In the genomic region with DNA sequence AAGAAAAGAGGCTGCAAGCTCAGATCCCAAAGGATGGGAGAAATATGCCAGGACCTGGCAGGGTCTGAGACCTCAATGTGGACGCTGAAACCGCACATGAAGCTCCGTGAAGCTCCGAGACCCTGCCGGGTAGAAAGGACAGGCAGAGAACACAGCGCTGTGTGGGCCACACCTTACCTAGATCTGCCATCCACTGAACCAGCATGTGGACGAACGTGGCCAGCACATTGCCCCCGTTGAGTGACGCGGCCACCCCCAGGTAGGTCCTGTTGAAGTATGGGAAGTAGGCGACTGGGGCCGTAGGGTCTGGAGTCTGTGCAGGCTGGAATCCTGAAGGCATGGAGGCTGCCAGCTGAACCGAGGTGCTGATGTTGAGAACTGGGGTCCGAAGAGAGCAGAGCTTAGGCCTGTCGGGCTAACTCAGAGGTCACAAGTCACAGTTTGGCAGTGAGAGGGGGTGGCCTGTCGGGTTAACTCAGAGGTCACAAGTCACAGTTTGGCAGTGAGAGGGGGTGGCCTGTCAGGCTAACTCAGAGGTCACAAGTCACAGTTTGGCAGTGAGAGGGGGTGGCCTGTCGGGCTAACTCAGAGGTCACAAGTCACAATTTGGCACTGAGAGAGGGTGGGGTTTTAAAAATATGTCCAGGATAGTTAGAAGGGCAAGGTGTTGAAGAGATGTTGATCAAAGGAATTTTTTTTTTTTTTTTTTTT, we compare ENCODE assay signal across 1 cellular context.
TF ChIP-seq lines count a peak whose summit lies in the region.

No MANE protein-coding gene starts in this region.

TF ChIP-seq in IMR-90, 13 proteins besides CTCF, POLR2A, EP300 and RAD21:
- TF ChIP-seq RFX5 (IDR thresholded peaks at IDR 0.05; ENCODE audit: low read depth, low read length) (no peak), MAFK (IDR thresholded peaks at IDR 0.05; ENCODE audit: low read depth, low read length) (no peak), NFE2L2 (IDR thresholded peaks at IDR 0.05; ENCODE audit: low read depth, low read length) (no peak), MAZ (IDR thresholded peaks at IDR 0.05; ENCODE audit: borderline replicate concordance, low read depth, low read length) (no peak), RCOR1 (IDR thresholded peaks at IDR 0.05; ENCODE audit: insufficient replicate concordance, low read length) (no peak), FOS (IDR thresholded peaks at IDR 0.05; ENCODE audit: low read depth, low read length) (no peak), MXI1 (IDR thresholded peaks at IDR 0.05; ENCODE audit: borderline replicate concordance, low read depth, low read length) (no peak), BHLHE40 (IDR thresholded peaks at IDR 0.05; ENCODE audit: low read depth, low read length) (no peak), CHD1 (IDR thresholded peaks at IDR 0.05; ENCODE audit: low read depth, low read length) (no peak), CEBPB (IDR thresholded peaks at IDR 0.05; ENCODE audit: low read depth, low read length) (no peak), SMC3 (IDR thresholded peaks at IDR 0.05; ENCODE audit: low read depth, low read length) (no peak)
- TF ChIP-seq, protein P1, sequence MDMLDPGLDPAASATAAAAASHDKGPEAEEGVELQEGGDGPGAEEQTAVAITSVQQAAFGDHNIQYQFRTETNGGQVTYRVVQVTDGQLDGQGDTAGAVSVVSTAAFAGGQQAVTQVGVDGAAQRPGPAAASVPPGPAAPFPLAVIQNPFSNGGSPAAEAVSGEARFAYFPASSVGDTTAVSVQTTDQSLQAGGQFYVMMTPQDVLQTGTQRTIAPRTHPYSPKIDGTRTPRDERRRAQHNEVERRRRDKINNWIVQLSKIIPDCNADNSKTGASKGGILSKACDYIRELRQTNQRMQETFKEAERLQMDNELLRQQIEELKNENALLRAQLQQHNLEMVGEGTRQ (IDR thresholded peaks at IDR 0.05; ENCODE audit: low read depth, low read length) = no peak
- TF ChIP-seq, protein P2, sequence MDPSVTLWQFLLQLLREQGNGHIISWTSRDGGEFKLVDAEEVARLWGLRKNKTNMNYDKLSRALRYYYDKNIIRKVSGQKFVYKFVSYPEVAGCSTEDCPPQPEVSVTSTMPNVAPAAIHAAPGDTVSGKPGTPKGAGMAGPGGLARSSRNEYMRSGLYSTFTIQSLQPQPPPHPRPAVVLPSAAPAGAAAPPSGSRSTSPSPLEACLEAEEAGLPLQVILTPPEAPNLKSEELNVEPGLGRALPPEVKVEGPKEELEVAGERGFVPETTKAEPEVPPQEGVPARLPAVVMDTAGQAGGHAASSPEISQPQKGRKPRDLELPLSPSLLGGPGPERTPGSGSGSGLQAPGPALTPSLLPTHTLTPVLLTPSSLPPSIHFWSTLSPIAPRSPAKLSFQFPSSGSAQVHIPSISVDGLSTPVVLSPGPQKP (IDR thresholded peaks at IDR 0.05; ENCODE audit: borderline replicate concordance, low read depth, low read length) = no peak
TF ChIP-seq in IMR-90: peak in this region for 0.
